Comparison of ENCODE assay signal across 1 cellular context in the genomic region with DNA sequence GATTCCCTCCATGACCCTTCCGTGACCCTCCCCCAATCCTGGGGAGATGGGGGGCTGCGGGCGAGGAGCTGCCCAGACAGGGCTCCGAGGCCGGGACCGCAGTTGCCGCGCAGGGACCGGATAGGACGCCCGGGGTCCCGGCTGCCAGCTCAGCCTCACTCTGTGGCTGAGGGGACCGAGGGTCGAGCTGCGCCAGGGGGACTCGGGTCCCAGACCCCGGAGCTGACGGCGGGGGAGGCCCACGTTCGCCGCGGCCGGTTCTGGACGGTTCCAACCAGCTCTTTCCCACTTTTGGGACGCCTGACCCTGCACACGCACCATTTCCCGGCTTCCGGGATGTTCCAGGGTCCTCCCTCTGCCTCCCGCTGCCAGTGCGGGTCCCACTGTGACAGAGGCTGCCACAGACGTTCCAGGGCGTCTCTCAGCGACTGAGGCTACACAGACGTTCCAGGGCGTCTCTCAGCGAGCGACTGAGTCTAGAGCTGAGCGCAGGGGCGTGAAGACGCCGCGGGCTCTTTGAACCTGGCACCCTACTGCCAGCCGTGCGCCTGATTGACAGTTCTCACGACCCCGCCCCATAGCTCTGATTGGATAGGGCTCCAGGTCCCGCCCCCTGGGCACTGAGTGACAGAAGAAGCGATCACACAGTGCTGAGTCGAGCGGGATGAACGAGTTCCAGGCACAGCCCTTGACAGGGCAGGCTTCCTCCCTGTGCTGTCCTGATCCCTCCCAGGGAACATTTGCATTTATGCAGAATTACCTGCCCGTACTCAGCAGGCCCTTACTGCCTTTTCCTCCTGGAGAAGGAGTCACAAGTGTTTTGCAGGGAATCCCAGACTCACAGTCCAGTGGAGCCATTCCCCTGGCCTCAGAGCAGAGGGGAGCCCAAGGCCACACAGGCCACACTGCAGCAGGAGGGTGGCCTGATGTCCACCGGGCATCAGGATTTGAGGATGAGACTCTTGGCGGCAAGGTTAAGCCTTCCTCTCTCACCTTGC.
TF ChIP-seq lines count a peak whose summit lies in the region.

TSS of gene ZNF563 (minus strand) at position 472 of the 998 bp plus-strand sequence. CDS start at position 321, 151 bp downstream.

TF ChIP-seq in HepG2, 621 proteins besides CTCF, POLR2A, EP300 and RAD21 (continued from another document and continues in another):
- peak; percentile 46; the same call in 1 of the 2 replicates for TF ChIP-seq AHDC1 (CRISPR knock-in tag; IDR thresholded peaks at IDR 0.05; ENCODE audit: borderline replicate concordance)
- TF ChIP-seq ZBTB10 (CRISPR knock-in tag; IDR thresholded peaks at IDR 0.05; ENCODE audit: borderline replicate concordance), result no peak
- TF ChIP-seq HIC2 (CRISPR knock-in tag; IDR thresholded peaks at IDR 0.05; ENCODE audit: low read depth), result peak; percentile 40; the same call in 1 of the 2 replicates
- TF ChIP-seq HNF1A (IDR thresholded peaks at IDR 0.05; ENCODE audit: low read depth), result no peak
- no peak; the same call in 1 of the 2 replicates for TF ChIP-seq HNF1A (CRISPR knock-in tag; IDR thresholded peaks at IDR 0.05; ENCODE audit: borderline replicate concordance)
- TF ChIP-seq, protein P1, sequence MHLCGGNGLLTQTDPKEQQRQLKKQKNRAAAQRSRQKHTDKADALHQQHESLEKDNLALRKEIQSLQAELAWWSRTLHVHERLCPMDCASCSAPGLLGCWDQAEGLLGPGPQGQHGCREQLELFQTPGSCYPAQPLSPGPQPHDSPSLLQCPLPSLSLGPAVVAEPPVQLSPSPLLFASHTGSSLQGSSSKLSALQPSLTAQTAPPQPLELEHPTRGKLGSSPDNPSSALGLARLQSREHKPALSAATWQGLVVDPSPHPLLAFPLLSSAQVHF (CRISPR knock-in tag; IDR thresholded peaks at IDR 0.05), result no peak
- no peak for TF ChIP-seq ZNF382 (CRISPR knock-in tag; IDR thresholded peaks at IDR 0.05; ENCODE audit: borderline replicate concordance)
- 0 out of 2 replicates have a peak, but pooled peaks have one; percentile 84 for TF ChIP-seq ZFP36L1 (CRISPR knock-in tag; IDR thresholded peaks at IDR 0.05)
- TF ChIP-seq, protein P2, sequence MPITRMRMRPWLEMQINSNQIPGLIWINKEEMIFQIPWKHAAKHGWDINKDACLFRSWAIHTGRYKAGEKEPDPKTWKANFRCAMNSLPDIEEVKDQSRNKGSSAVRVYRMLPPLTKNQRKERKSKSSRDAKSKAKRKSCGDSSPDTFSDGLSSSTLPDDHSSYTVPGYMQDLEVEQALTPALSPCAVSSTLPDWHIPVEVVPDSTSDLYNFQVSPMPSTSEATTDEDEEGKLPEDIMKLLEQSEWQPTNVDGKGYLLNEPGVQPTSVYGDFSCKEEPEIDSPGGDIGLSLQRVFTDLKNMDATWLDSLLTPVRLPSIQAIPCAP (CRISPR knock-in tag; IDR thresholded peaks at IDR 0.05; ENCODE audit: low read depth), result no peak
- TF ChIP-seq STAG1 (CRISPR knock-in tag; IDR thresholded peaks at IDR 0.05), result peak; percentile 1; the same call in 1 of the 2 replicates
- TF ChIP-seq GLMP (CRISPR knock-in tag; IDR thresholded peaks at IDR 0.05; ENCODE audit: borderline replicate concordance), result no peak
- peak; percentile 53; the same call in 1 of the 2 replicates for TF ChIP-seq FOXK1 (CRISPR knock-in tag; IDR thresholded peaks at IDR 0.05; ENCODE audit: borderline replicate concordance, low read depth)
- peak; percentile 62 for TF ChIP-seq MXD4 (CRISPR knock-in tag; IDR thresholded peaks at IDR 0.05)
- TF ChIP-seq ZBTB7A (CRISPR knock-in tag; IDR thresholded peaks at IDR 0.05), result peak; percentile 15; the same call in 1 of the 2 replicates
- no peak for TF ChIP-seq ARID3A (IDR thresholded peaks at IDR 0.05; ENCODE audit: low read depth, low read length)
- TF ChIP-seq ZNF614 (CRISPR knock-in tag; IDR thresholded peaks at IDR 0.05; ENCODE audit: borderline replicate concordance), result peak; percentile 51; the same call in 1 of the 2 replicates
- TF ChIP-seq PITX1 (CRISPR knock-in tag; IDR thresholded peaks at IDR 0.05), result peak; percentile 63
